Comparison of ENCODE assay signal across 9 cellular contexts in the genomic region with DNA sequence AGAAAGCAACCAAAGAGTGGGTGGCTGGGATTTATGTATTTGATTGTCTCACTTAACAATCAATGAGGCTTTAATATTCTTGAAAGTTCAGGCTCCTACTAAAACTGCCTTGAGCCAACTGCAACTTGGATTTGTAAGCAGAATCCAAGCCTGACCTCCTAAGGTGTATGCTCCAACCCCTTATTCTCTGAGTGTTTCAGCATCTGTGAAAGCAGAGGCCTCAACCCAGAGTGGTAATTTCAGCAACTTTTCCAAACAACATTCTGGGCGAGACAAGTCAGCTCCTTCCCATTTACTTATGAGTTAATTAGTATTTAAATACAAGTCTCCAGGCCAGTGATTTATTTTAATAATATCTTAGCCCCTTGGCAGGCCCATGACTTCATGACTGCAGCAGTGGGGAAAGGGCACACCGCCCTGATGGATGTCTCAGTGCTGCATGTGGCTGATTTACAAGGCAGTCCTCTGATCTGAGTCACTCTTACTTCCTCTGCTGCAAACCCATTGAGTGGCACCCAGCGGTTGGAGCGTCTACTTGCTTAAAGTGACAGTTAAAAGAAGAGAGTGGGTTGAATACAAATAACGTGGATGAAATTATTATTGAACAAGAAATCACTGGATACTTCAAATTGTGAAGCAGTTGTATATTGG.
DNase-seq lines count a peak whose midpoint lies in the region; ATAC-seq and TF ChIP-seq lines count a peak whose summit lies in the region.
"Had no signal": no experiment of that assay in that cellular context is flagged by ENCODE, and none has a peak within 500 bp of the region (broad histone marks: within the 10 kb centered on the region; RNA-seq: fewer than 3 reads in every experiment).

No MANE protein-coding gene starts in this region.

- peak; percentile 17 for DNase-seq in activated CD8-positive, alpha-beta memory T cell treated with anti-CD3 and anti-CD28 coated beads, Interleukin-2, amount 50 U/mL, for 4 hours
- no peak for DNase-seq in activated CD8-positive, alpha-beta memory T cell treated with anti-CD3 and anti-CD28 coated beads, Interleukin-2, amount 10 ng/mL, durations not matched to agents 7 days and 5 days
- peak; percentile 88 for DNase-seq in MG63
- no peak for DNase-seq in chondrocyte (ENCODE audit: low spot score)
- peak in 1 of 49 donors; percentile 22 for DNase-seq in substantia nigra (lab: John Stamatoyannopoulos, UW)
- no peak for DNase-seq in NCI-H2107 treated with DMSO at 0.1 percent for 48 hours (lab: John Stamatoyannopoulos, UW; ENCODE audit: unreplicated experiment)

- no peak overlapping the region for H3K27ac Mint-ChIP-seq in activated CD8-positive, alpha-beta memory T cell treated with anti-CD3 and anti-CD28 coated beads, Interleukin-2, amount 10 ng/mL, durations not matched to agents 7 days and 5 days
- peak overlapping the region; percentile 81 for H3K27ac Mint-ChIP-seq in chondrocyte (ENCODE audit: unreplicated experiment)

- H3K4me1 Mint-ChIP-seq in activated CD8-positive, alpha-beta memory T cell treated with anti-CD3 and anti-CD28 coated beads, Interleukin-2, amount 10 ng/mL, durations not matched to agents 7 days and 5 days, result no peaks in the 10 kb centered on the region
- peaks cover 17% of the 10 kb centered on the region for H3K4me1 Mint-ChIP-seq in chondrocyte (ENCODE audit: low read depth)

- H3K36me3 Mint-ChIP-seq in activated CD8-positive, alpha-beta memory T cell treated with anti-CD3 and anti-CD28 coated beads, Interleukin-2, amount 10 ng/mL, durations not matched to agents 7 days and 5 days, result no peaks in the 10 kb centered on the region
- H3K36me3 Mint-ChIP-seq in chondrocyte (ENCODE audit: low read depth), result no peaks in the 10 kb centered on the region

- peak overlapping the region; percentile 80 for H3K27ac ChIP-seq in substantia nigra (ENCODE audit: low read depth, low read length, poor library complexity, severe bottlenecking)
- H3K27ac ChIP-seq: BLaER1 had no signal

- H3K27me3 Mint-ChIP-seq in activated CD8-positive, alpha-beta memory T cell treated with anti-CD3 and anti-CD28 coated beads, Interleukin-2, amount 10 ng/mL, durations not matched to agents 7 days and 5 days, result peaks cover 2% of the 10 kb centered on the region
- no peaks in the 10 kb centered on the region for H3K27me3 Mint-ChIP-seq in chondrocyte (ENCODE audit: low read depth)

- no peak overlapping the region for H3K4me3 Mint-ChIP-seq in activated CD8-positive, alpha-beta memory T cell treated with anti-CD3 and anti-CD28 coated beads, Interleukin-2, amount 10 ng/mL, durations not matched to agents 7 days and 5 days
- H3K4me3 Mint-ChIP-seq in chondrocyte (ENCODE audit: unreplicated experiment), result no peak overlapping the region

- no peaks in the 10 kb centered on the region for H3K27me3 ChIP-seq in MG63
- H3K27me3 ChIP-seq: BLaER1 had no signal

- CTCF ChIA-PET in activated CD8-positive, alpha-beta memory T cell treated with anti-CD3 and anti-CD28 coated beads, Interleukin-2, amount 10 ng/mL, durations not matched to agents 7 days and 5 days (lab: Charles Lee), result no interaction called here

- peaks cover 3% of the 10 kb centered on the region for H3K9me3 Mint-ChIP-seq in activated CD8-positive, alpha-beta memory T cell treated with anti-CD3 and anti-CD28 coated beads, Interleukin-2, amount 10 ng/mL, durations not matched to agents 7 days and 5 days (ENCODE audit: low read depth)
- H3K9me3 Mint-ChIP-seq in chondrocyte (ENCODE audit: low read depth), result no peaks in the 10 kb centered on the region

- TF ChIP-seq CTCF in chondrocyte (IDR thresholded peaks at IDR 0.05), result peak; percentile 59

- no peak overlapping the region for H3K4me3 ChIP-seq in MG63
- H3K4me3 ChIP-seq: BLaER1 had no signal

- peaks cover 7% of the 10 kb centered on the region; the same call in 1 of the 2 replicates for H3K36me3 ChIP-seq in MG63
- H3K36me3 ChIP-seq: BLaER1 had no signal

- no peak for ATAC-seq in activated CD8-positive, alpha-beta memory T cell treated with anti-CD3 and anti-CD28 coated beads, Interleukin-2, amount 10 ng/mL, durations not matched to agents 7 days and 5 days
- no peak for ATAC-seq in GM19324 (IDR thresholded peaks at IDR 0.05; ENCODE audit: low FRiP score, unreplicated experiment)
- ATAC-seq in HG03045 (IDR thresholded peaks at IDR 0.05; ENCODE audit: unreplicated experiment), result no peak

- H3K9me3 ChIP-seq in MG63, result no peaks in the 10 kb centered on the region
- H3K9me3 ChIP-seq: BLaER1 had no signal

Comparison
In these comparisons a context has a peak if more than half of its experiments do, and no peak if none do; other contexts are left out.
1. DNase-seq: peak in activated CD8-positive, alpha-beta memory T cell treated with anti-CD3 and anti-CD28 coated beads, Interleukin-2, amount 50 U/mL, for 4 hours (single experiment) and MG63 (single experiment); none in activated CD8-positive, alpha-beta memory T cell treated with anti-CD3 and anti-CD28 coated beads, Interleukin-2, amount 10 ng/mL, durations not matched to agents 7 days and 5 days (single experiment), chondrocyte (single experiment) and NCI-H2107 treated with DMSO at 0.1 percent for 48 hours (single experiment).